In genomic region chr4:147724468-147725201, GRCh38 we compare ENCODE assay signal across 16 cellular contexts.
"Had no signal": no experiment of that assay in that cellular context is flagged by ENCODE, and none has a peak within 500 bp of the region (broad histone marks: within the 10 kb centered on the region; RNA-seq: fewer than 3 reads in every experiment).

No MANE protein-coding gene starts in this region.

- H3K27ac ChIP-seq: ascending aorta, breast epithelium, sigmoid colon, spleen, tibial artery, vagina had no signal

- H3K9me3 Mint-ChIP-seq: activated naive CD8-positive, alpha-beta T cell treated with anti-CD3 and anti-CD28 coated beads, Interleukin-2, amount 50 U/mL, for 24 hours; activated T-helper 17 cell treated with anti-CD3 and anti-CD28 coated beads, Interleukin-2, amount 50 U/mL, for 72 hours; effector memory CD8-positive, alpha-beta T cell; nephron had no signal

- H3K27ac Mint-ChIP-seq: activated naive CD8-positive, alpha-beta T cell treated with anti-CD3 and anti-CD28 coated beads, Interleukin-2, amount 50 U/mL, for 24 hours; activated T-helper 17 cell treated with anti-CD3 and anti-CD28 coated beads, Interleukin-2, amount 50 U/mL, for 72 hours; effector memory CD8-positive, alpha-beta T cell; immature natural killer cell had no signal

- H3K27me3 ChIP-seq: ascending aorta, breast epithelium, sigmoid colon, spleen, tibial artery, vagina had no signal

- H3K9me3 ChIP-seq: ascending aorta, breast epithelium, sigmoid colon, spleen, tibial artery, vagina had no signal

- H3K4me1 ChIP-seq: breast epithelium, spleen had no signal

- H3K4me3 Mint-ChIP-seq: activated naive CD8-positive, alpha-beta T cell treated with anti-CD3 and anti-CD28 coated beads, Interleukin-2, amount 50 U/mL, for 24 hours; activated T-helper 17 cell treated with anti-CD3 and anti-CD28 coated beads, Interleukin-2, amount 50 U/mL, for 72 hours; effector memory CD8-positive, alpha-beta T cell; immature natural killer cell; nephron had no signal

- ATAC-seq: activated naive CD8-positive, alpha-beta T cell treated with anti-CD3 and anti-CD28 coated beads, Interleukin-2, amount 50 U/mL, for 24 hours; activated T-helper 17 cell treated with anti-CD3 and anti-CD28 coated beads, Interleukin-2, amount 50 U/mL, for 72 hours; effector memory CD8-positive, alpha-beta T cell had no signal

- H3K4me1 Mint-ChIP-seq: activated naive CD8-positive, alpha-beta T cell treated with anti-CD3 and anti-CD28 coated beads, Interleukin-2, amount 50 U/mL, for 24 hours; immature natural killer cell had no signal

- H3K4me3 ChIP-seq: ascending aorta, breast epithelium, sigmoid colon, spleen, tibial artery, vagina had no signal

- H3K27me3 Mint-ChIP-seq: activated T-helper 17 cell treated with anti-CD3 and anti-CD28 coated beads, Interleukin-2, amount 50 U/mL, for 72 hours; effector memory CD8-positive, alpha-beta T cell had no signal

- DNase-seq: activated CD4-positive, alpha-beta T cell treated with anti-CD3 and anti-CD28 coated beads, Interleukin-2, amount 50 U/mL, for 1 hour; activated naive CD4-positive, alpha-beta T cell treated with Interleukin-2 at 50 U/mL for 16 hours; activated naive CD8-positive, alpha-beta T cell treated with anti-CD3 and anti-CD28 coated beads, Interleukin-2, amount 50 U/mL, for 24 hours; cerebellar nuclear complex; dermis blood vessel endothelial cell; effector memory CD8-positive, alpha-beta T cell; immature natural killer cell; sigmoid colon; spleen; T-helper 2 cell; tibial artery had no signal

- H3K36me3 ChIP-seq: ascending aorta, breast epithelium, sigmoid colon, spleen, tibial artery, vagina had no signal
